In genomic region chr4:175306436-175306835, GRCh38 we compare ENCODE assay signal across 29 cellular contexts.
"Had no signal": no experiment of that assay in that cellular context is flagged by ENCODE, and none has a peak within 500 bp of the region (broad histone marks: within the 10 kb centered on the region; RNA-seq: fewer than 3 reads in every experiment).

No MANE protein-coding gene starts in this region.

- H3K27me3 Mint-ChIP-seq: activated B cell treated with CpG ODN at 0.5 μM for 24 hours; activated CD8-positive, alpha-beta memory T cell treated with anti-CD3 and anti-CD28 coated beads, Interleukin-2, amount 10 ng/mL, durations not matched to agents 7 days and 5 days; brain had no signal

- H3K9me3 ChIP-seq: esophagus muscularis mucosa, lower lobe of right lung, right lobe of liver, testis, transverse colon had no signal

- H3K36me3 ChIP-seq: esophagus muscularis mucosa, lower lobe of right lung, right lobe of liver, transverse colon had no signal

- H3K4me1 Mint-ChIP-seq: activated B cell treated with CpG ODN at 0.5 μM for 24 hours; activated CD8-positive, alpha-beta memory T cell treated with anti-CD3 and anti-CD28 coated beads, Interleukin-2, amount 10 ng/mL, durations not matched to agents 7 days and 5 days; endodermal cell; natural killer cell had no signal

- ATAC-seq: activated CD8-positive, alpha-beta memory T cell treated with anti-CD3 and anti-CD28 coated beads, Interleukin-2, amount 10 ng/mL, durations not matched to agents 7 days and 5 days; activated CD8-positive, alpha-beta T cell treated with anti-CD3 and anti-CD28 coated beads, Interleukin-2, amount 10 ng/mL, durations not matched to agents 7 days and 5 days; activated naive CD4-positive, alpha-beta T cell treated with anti-CD3 and anti-CD28 coated beads, Interleukin-2, amount 50 U/mL, for 72 hours; activated T-cell treated with anti-CD3 and anti-CD28 coated beads, Interleukin-2, amount 50 U/mL, for 72 hours; foreskin keratinocyte; left lobe of liver; lower lobe of right lung; natural killer cell; right lobe of liver; stimulated activated naive CD8-positive, alpha-beta T cell treated with anti-CD3 and anti-CD28 coated beads, Interleukin-15, Interleukin-2, amounts not matched to agents 100 U/mL and 50 U/mL, for 24 hours had no signal

- H3K27me3 ChIP-seq: esophagus muscularis mucosa, foreskin keratinocyte, right lobe of liver, testis, transverse colon had no signal

- DNase-seq: activated B cell treated with CpG ODN at 0.5 μM for 24 hours; activated CD4-positive, alpha-beta T cell treated with anti-CD3 and anti-CD28 coated beads, Interleukin-2, amount 50 U/mL, for 1 hour; activated CD8-positive, alpha-beta memory T cell treated with anti-CD3 and anti-CD28 coated beads, Interleukin-2, amount 10 ng/mL, durations not matched to agents 7 days and 5 days; activated CD8-positive, alpha-beta T cell treated with anti-CD3 and anti-CD28 coated beads, Interleukin-2, amount 10 ng/mL, durations not matched to agents 7 days and 5 days; activated naive CD4-positive, alpha-beta T cell; activated T-cell treated with anti-CD3 and anti-CD28 coated beads, Interleukin-2, amount 50 U/mL, for 72 hours; anterior cingulate cortex; endodermal cell; foreskin keratinocyte; glutamatergic neuron; islet precursor cell; lower lobe of right lung; mesenchymal stem cell; natural killer cell; posterior cingulate gyrus; right lobe of liver; stimulated activated CD4-positive, alpha-beta T cell treated with anti-CD3 and anti-CD28 coated beads, Interleukin-12 subunit alpha, Interleukin-12 subunit beta, amount 100 ng/mL, for 4 hours; stimulated activated CD4-positive, alpha-beta T cell treated with anti-CD3 and anti-CD28 coated beads, Interleukin-4, amount 100 ng/mL, for 1 hour; stimulated activated naive CD8-positive, alpha-beta T cell treated with anti-CD3 and anti-CD28 coated beads, Interleukin-15, Interleukin-2, amounts not matched to agents 100 U/mL and 50 U/mL, for 24 hours; T-helper 1 cell; testis; transverse colon had no signal

- H3K9me3 Mint-ChIP-seq: activated B cell treated with CpG ODN at 0.5 μM for 24 hours; brain; endodermal cell; T-helper 2 cell treated with Interferon-gamma antibody and Interleukin-4, amounts not matched to agents 5 μg/mL and 100 μg/mL, for 36 hours had no signal

- H3K4me3 ChIP-seq: coronary artery, esophagus muscularis mucosa, lower lobe of right lung, right lobe of liver, skin epidermis, testis, transverse colon had no signal

- H3K27ac Mint-ChIP-seq: activated B cell treated with CpG ODN at 0.5 μM for 24 hours; activated CD8-positive, alpha-beta memory T cell treated with anti-CD3 and anti-CD28 coated beads, Interleukin-2, amount 10 ng/mL, durations not matched to agents 7 days and 5 days; activated CD8-positive, alpha-beta T cell treated with anti-CD3 and anti-CD28 coated beads, Interleukin-2, amount 10 ng/mL, durations not matched to agents 7 days and 5 days; activated naive CD4-positive, alpha-beta T cell treated with anti-CD3 and anti-CD28 coated beads, Interleukin-2, amount 50 U/mL, for 72 hours; activated T-cell treated with anti-CD3 and anti-CD28 coated beads, Interleukin-2, amount 50 U/mL, for 72 hours; brain; endodermal cell; natural killer cell; T-helper 2 cell treated with Interferon-gamma antibody and Interleukin-4, amounts not matched to agents 5 μg/mL and 100 μg/mL, for 36 hours had no signal

- H3K27ac ChIP-seq: coronary artery, esophagus muscularis mucosa, foreskin keratinocyte, lower lobe of right lung, right lobe of liver, skin epidermis, testis, transverse colon had no signal

- H3K4me3 Mint-ChIP-seq: activated B cell treated with CpG ODN at 0.5 μM for 24 hours; activated CD8-positive, alpha-beta memory T cell treated with anti-CD3 and anti-CD28 coated beads, Interleukin-2, amount 10 ng/mL, durations not matched to agents 7 days and 5 days; activated CD8-positive, alpha-beta T cell treated with anti-CD3 and anti-CD28 coated beads, Interleukin-2, amount 10 ng/mL, durations not matched to agents 7 days and 5 days; activated T-cell treated with anti-CD3 and anti-CD28 coated beads, Interleukin-2, amount 50 U/mL, for 72 hours; brain; endodermal cell; natural killer cell; T-helper 2 cell treated with Interferon-gamma antibody and Interleukin-4, amounts not matched to agents 5 μg/mL and 100 μg/mL, for 36 hours had no signal

- H3K36me3 Mint-ChIP-seq: activated CD8-positive, alpha-beta memory T cell treated with anti-CD3 and anti-CD28 coated beads, Interleukin-2, amount 10 ng/mL, durations not matched to agents 7 days and 5 days; activated naive CD4-positive, alpha-beta T cell treated with anti-CD3 and anti-CD28 coated beads, Interleukin-2, amount 50 U/mL, for 72 hours; brain had no signal

- H3K4me1 ChIP-seq: esophagus muscularis mucosa, foreskin keratinocyte, lower lobe of right lung, right lobe of liver, testis, transverse colon had no signal
